Comparison of ENCODE assay signal across 15 cellular contexts in genomic region chr11:74647404-74647803, GRCh38.
"Had no signal": no experiment of that assay in that cellular context is flagged by ENCODE, and none has a peak within 500 bp of the region (broad histone marks: within the 10 kb centered on the region; RNA-seq: fewer than 3 reads in every experiment).

No MANE protein-coding gene starts in this region.

- H3K27ac ChIP-seq: gastrocnemius medialis, pancreas, right lobe of liver, SK-N-MC, thyroid gland had no signal

- H3K27me3 ChIP-seq: esophagus squamous epithelium, gastrocnemius medialis, pancreas, right lobe of liver, thyroid gland had no signal

- ATAC-seq: activated CD8-positive, alpha-beta memory T cell treated with anti-CD3 and anti-CD28 coated beads, Interleukin-2, amount 10 ng/mL, durations not matched to agents 7 days and 5 days; gastrocnemius medialis; left ventricle myocardium superior; pancreas; stimulated activated effector memory CD8-positive, alpha-beta T cell treated with anti-CD3 and anti-CD28 coated beads, Interleukin-12 subunit alpha, Interleukin-12 subunit beta, amount 100 ng/mL, for 72 hours had no signal

- H3K9me3 ChIP-seq: esophagus squamous epithelium, gastrocnemius medialis, pancreas, right lobe of liver, thyroid gland had no signal

- DNase-seq: activated CD4-positive, alpha-beta T cell treated with anti-CD3 and anti-CD28 coated beads, Interleukin-2, amount 50 U/mL, for 4 hours; activated CD8-positive, alpha-beta memory T cell treated with anti-CD3 and anti-CD28 coated beads, Interleukin-2, amount 10 ng/mL, durations not matched to agents 7 days and 5 days; activated naive CD4-positive, alpha-beta T cell treated with anti-CD3 and anti-CD28 coated beads for 36 hours; anterior cingulate cortex; effector CD8-positive, alpha-beta T cell; esophagus squamous epithelium; gastrocnemius medialis; head of caudate nucleus; left ventricle myocardium superior; pancreas; right lobe of liver; stimulated activated CD4-positive, alpha-beta T cell treated with anti-CD3 and anti-CD28 coated beads, Interleukin-4, amount 100 ng/mL, for 24 hours; thyroid gland had no signal

- H3K4me3 ChIP-seq: esophagus squamous epithelium, gastrocnemius medialis, pancreas, right lobe of liver, SK-N-MC, thyroid gland had no signal

- H3K36me3 ChIP-seq: gastrocnemius medialis, pancreas, right lobe of liver, thyroid gland had no signal

- H3K4me1 ChIP-seq: esophagus squamous epithelium, gastrocnemius medialis, pancreas, thyroid gland had no signal
